Comparison of ENCODE assay signal across 17 cellular contexts in genomic region chr20:61370841-61371303, GRCh38.
A peak's percentile ranks its signal among the peaks of the same experiment; 100 is the strongest.
DNase-seq lines count a peak whose midpoint lies in the region; ATAC-seq, FAIRE-seq and TF ChIP-seq lines count a peak whose summit lies in the region.
"Had no signal": no experiment of that assay in that cellular context is flagged by ENCODE, and none has a peak within 500 bp of the region (broad histone marks: within the 10 kb centered on the region; RNA-seq: fewer than 3 reads in every experiment).

No MANE protein-coding gene starts in this region.

- intact Hi-C loops in A673 (cut with micrococcal nuclease; ENCODE audit: unreplicated experiment) (no loop called here), sigmoid colon (cut with DNase I) (no loop called here)

- H3K9me3 ChIP-seq in A673 (ENCODE audit: low read depth, low read length, poor library complexity, severe bottlenecking) (no peaks in the 10 kb centered on the region), RWPE2 (ENCODE audit: severe bottlenecking) (no peaks in the 10 kb centered on the region), neuronal stem cell (replicated peaks in 1 of 2; ENCODE audit: control insufficient read depth in 2 of 2, insufficient read depth in 1 of 2, low read depth in 1 of 2, low read length in 2 of 2) (peaks cover 3 to 4% of the 10 kb centered on the region in 2 donors), sigmoid colon (no peaks in the 10 kb centered on the region), MG63 (no peaks in the 10 kb centered on the region)
- H3K9me3 ChIP-seq: ascending aorta, lower lobe of right lung had no signal

- H3K4me2 ChIP-seq in neuronal stem cell (ENCODE audit: insufficient read depth, low read length, poor library complexity, severe bottlenecking) = no peak overlapping the region

- peak overlapping the region; percentile 73 for H2BK120ac ChIP-seq in neuronal stem cell (ENCODE audit: low read depth, low read length)

- peak overlapping the region; percentile 23 for H2AK5ac ChIP-seq in neuronal stem cell (ENCODE audit: low read depth, low read length)

- H3K36me3 ChIP-seq in A673 (ENCODE audit: insufficient read depth, low read length, poor library complexity, severe bottlenecking) = no peaks in the 10 kb centered on the region
- peaks cover 3% of the 10 kb centered on the region; the same call in 1 of the 2 replicates for H3K36me3 ChIP-seq in RWPE2 (ENCODE audit: low read depth)
- H3K36me3 ChIP-seq in neuronal stem cell (replicated peaks in 1 of 2; ENCODE audit: control insufficient read depth in 2 of 2, insufficient read depth in 2 of 2, low read length in 2 of 2) = no peaks in the 10 kb centered on the region
- H3K36me3 ChIP-seq in sigmoid colon = no peaks in the 10 kb centered on the region
- no peaks in the 10 kb centered on the region for H3K36me3 ChIP-seq in MG63
- H3K36me3 ChIP-seq: ascending aorta, lower lobe of right lung had no signal

- peak overlapping the region; percentile 91 for H3K18ac ChIP-seq in neuronal stem cell (ENCODE audit: low read length)

- TF ChIP-seq CTCF in A673 (conservative IDR thresholded peaks at IDR 0.05; ENCODE audit: low read depth, low read length) = no peak
- TF ChIP-seq CTCF in RWPE2 (IDR thresholded peaks at IDR 0.05; ENCODE audit: poor library complexity, severe bottlenecking) = no peak
- no peak for TF ChIP-seq CTCF in sigmoid colon (IDR thresholded peaks at IDR 0.05)

- H2AFZ ChIP-seq in neuronal stem cell (ENCODE audit: low read length) = peak overlapping the region; percentile 90
- H2AFZ ChIP-seq: GM23248 had no signal

- no CpG with 5 or more reads among the region's 20 CpGs for WGBS in neuronal stem cell (ENCODE audit: extremely low coverage in 2 of 2, insufficient read length in 2 of 2, insufficient replicate concordance in 1 of 2), 2 donors
- 60 to 72% methylated on average over 20 of the region's 20 CpGs for WGBS in sigmoid colon, 2 donors

- peak overlapping the region; percentile 43 for H2BK12ac ChIP-seq in neuronal stem cell (ENCODE audit: low read length)

- no peak overlapping the region for H4K91ac ChIP-seq in neuronal stem cell (ENCODE audit: low read depth, low read length, poor library complexity)

- no peak overlapping the region for H3K27ac ChIP-seq in A673 (ENCODE audit: low read depth, low read length, poor library complexity, severe bottlenecking)
- no peak overlapping the region for H3K27ac ChIP-seq in RWPE2 (ENCODE audit: poor library complexity, severe bottlenecking)
- peak overlapping the region; percentile 85 for H3K27ac ChIP-seq in neuronal stem cell (replicated peaks; ENCODE audit: low read length)
- no peak overlapping the region for H3K27ac ChIP-seq in sigmoid colon
- H3K27ac ChIP-seq: ascending aorta, GM23248, lower lobe of right lung had no signal

- no peak for FAIRE-seq in GM12892 (lab: Jason Lieb, UNC)

- BruUV-seq in A673 (replicated peaks; lab: Mats Ljungman, UMichigan) = no TSS peak

- TF ChIP-seq EP300 in sigmoid colon (IDR thresholded peaks at IDR 0.05) = no peak

- no peak overlapping the region for H3K23ac ChIP-seq in neuronal stem cell (ENCODE audit: low read depth, low read length, poor library complexity)

- CTCF ChIA-PET in A673 (lab: Charles Lee) = no interaction called here

- H3K27me3 ChIP-seq in A673 (replicated peaks; ENCODE audit: insufficient read depth, low read depth, low read length, poor library complexity) (peaks cover 23% of the 10 kb centered on the region), RWPE2 (ENCODE audit: insufficient read depth, poor library complexity, severe bottlenecking) (no peaks in the 10 kb centered on the region), neuronal stem cell (ENCODE audit: control insufficient read depth in 3 of 3, insufficient read depth in 3 of 3, low read depth in 1 of 3, low read length in 3 of 3) (no peaks in the 10 kb centered on the region), sigmoid colon (peaks cover 0 to 56% (median 0%) of the 10 kb centered on the region in 3 donors), MG63 (peaks cover 20% of the 10 kb centered on the region; the same call in 1 of the 2 replicates)
- H3K27me3 ChIP-seq: ascending aorta had no signal

- peak overlapping the region; percentile 56 for H2BK5ac ChIP-seq in neuronal stem cell (ENCODE audit: low read length)

- H3K4me1 ChIP-seq in A673 (ENCODE audit: insufficient read depth, low read length, poor library complexity, severe bottlenecking) = peaks cover 7% of the 10 kb centered on the region
- H3K4me1 ChIP-seq in RWPE2 (ENCODE audit: insufficient read depth, poor library complexity, severe bottlenecking) = no peaks in the 10 kb centered on the region
- peaks cover 21 to 28% of the 10 kb centered on the region in 2 donors for H3K4me1 ChIP-seq in neuronal stem cell (ENCODE audit: control insufficient read depth in 2 of 2, insufficient read depth in 1 of 2, low read depth in 1 of 2, low read length in 2 of 2)
- no peaks in the 10 kb centered on the region for H3K4me1 ChIP-seq in sigmoid colon
- H3K4me1 ChIP-seq: ascending aorta, lower lobe of right lung had no signal

- H3K4me3 ChIP-seq in A673 (ENCODE audit: low read depth, low read length, poor library complexity, severe bottlenecking) (peak overlapping the region; percentile 16), RWPE2 (ENCODE audit: severe bottlenecking) (no peak overlapping the region), neuronal stem cell (ENCODE audit: low read length in 2 of 2) (no peak overlapping the region), sigmoid colon (no peak overlapping the region), MG63 (no peak overlapping the region)
- H3K4me3 ChIP-seq: ascending aorta, GM23248, lower lobe of right lung had no signal

- H3K9ac ChIP-seq in neuronal stem cell (ENCODE audit: low read depth, low read length, poor library complexity) = no peak overlapping the region
- H3K9ac ChIP-seq: GM23248 had no signal

- no peak overlapping the region for H3K14ac ChIP-seq in neuronal stem cell (ENCODE audit: low read length)

- POLR2A ChIA-PET in A673 (lab: Charles Lee; ENCODE audit: low non-redundant PET) = no interaction called here

- no peak overlapping the region for H3K4ac ChIP-seq in neuronal stem cell (ENCODE audit: low read length)

- H3K79me1 ChIP-seq in neuronal stem cell (ENCODE audit: low read depth, low read length) = no peaks in the 10 kb centered on the region

- ATAC-seq in RWPE2 (ENCODE audit: low read depth) = peak; percentile 4; the same call in 1 of the 3 replicates
- ATAC-seq: Right ventricle myocardium inferior, T-cell had no signal

- DNase-seq in A673 (ENCODE audit: low spot score) (no peak), RWPE2 (ENCODE audit: low spot score) (peak; percentile 77), globus pallidus (ENCODE audit: low spot score) (peak; percentile 33), neuronal stem cell (ENCODE audit: low spot score) (peak; percentile 75), GM12892 (ENCODE audit: insufficient read length) (no peak), sigmoid colon (no peak), MG63 (no peak), DMS53 treated with DMSO at 0.1 percent for 48 hours (lab: John Stamatoyannopoulos, UW; ENCODE audit: unreplicated experiment) (no peak)
- DNase-seq: activated naive CD4-positive, alpha-beta T cell treated with Interleukin-2 at 50 U/mL for 16 hours; CD4-positive, CD25-positive, alpha-beta regulatory T cell; cortex of kidney; GM23248; lower lobe of right lung; NCI-H146; T-cell had no signal

- TF ChIP-seq POLR2A in GM12892 (IDR thresholded peaks at IDR 0.05; ENCODE audit: low read depth, low read length) (no peak), sigmoid colon (IDR thresholded peaks at IDR 0.05) (no peak)

- no peak overlapping the region for H2BK15ac ChIP-seq in neuronal stem cell (ENCODE audit: low read length)

- H4K8ac ChIP-seq in neuronal stem cell (ENCODE audit: low read depth, low read length) = no peak overlapping the region

Comparison
In these comparisons a context has a peak if more than half of its experiments do, and no peak if none do; other contexts are left out.
1. DNase-seq: peak in RWPE2 (single experiment), globus pallidus (single experiment) and neuronal stem cell (single experiment); none in A673 (single experiment), GM12892 (single experiment), sigmoid colon (single experiment), MG63 (single experiment) and DMS53 treated with DMSO at 0.1 percent for 48 hours (single experiment).